ENCODE assay signal across 8 cellular contexts in genomic region chr18:50297621-50298442, GRCh38. TPM values are rescaled to one million over a fixed set of nuclear protein-coding genes. Genes with fewer than 3 reads are reported as not detected.
A peak's percentile ranks its signal among the peaks of the same experiment; 100 is the strongest.
DNase-seq lines count a peak whose midpoint lies in the region; ATAC-seq and TF ChIP-seq lines count a peak whose summit lies in the region.

No MANE protein-coding gene starts in this region.

- H3K9me3 ChIP-seq in Karpas-422 (ENCODE audit: low read length) (no peaks in the 10 kb centered on the region), iPS-15b (ENCODE audit: control insufficient read depth, insufficient read depth, low read length) (no peaks in the 10 kb centered on the region), sigmoid colon (no peaks in the 10 kb centered on the region)

- intact Hi-C loops in sigmoid colon (cut with DNase I) = no loop called here

- peak; percentile 100 for ATAC-seq in GM21786 (IDR thresholded peaks at IDR 0.05; ENCODE audit: unreplicated experiment)

- peak overlapping the region; percentile 70 to 92 (median 82) for H3K4me3 Mint-ChIP-seq in brain

- H3K4me1 ChIP-seq in Karpas-422 (ENCODE audit: low read length) = peaks cover 16% of the 10 kb centered on the region
- H3K4me1 ChIP-seq in iPS-15b (ENCODE audit: control insufficient read depth, insufficient read depth, low read length) = no peaks in the 10 kb centered on the region
- peaks cover 0 to 14% (median 6%) of the 10 kb centered on the region in 4 donors for H3K4me1 ChIP-seq in sigmoid colon

- H2AFZ ChIP-seq in Karpas-422 (ENCODE audit: low read length) = peak overlapping the region; percentile 90

- no peaks in the 10 kb centered on the region for H4K20me1 ChIP-seq in Karpas-422 (ENCODE audit: insufficient read depth, low read depth, low read length)

- H3K9me3 Mint-ChIP-seq in brain = no peaks in the 10 kb centered on the region

- H3K27ac ChIP-seq in Karpas-422 (ENCODE audit: low read length) = no peak overlapping the region
- H3K27ac ChIP-seq in sigmoid colon = no peak overlapping the region

- no peaks in the 10 kb centered on the region for H3K9me2 ChIP-seq in Karpas-422 (replicated peaks; ENCODE audit: insufficient read depth, low read length)

- H3K27me3 ChIP-seq in Karpas-422 (ENCODE audit: low read length) (no peaks in the 10 kb centered on the region), iPS-15b (ENCODE audit: control insufficient read depth, insufficient read depth, low read length) (peaks cover 40% of the 10 kb centered on the region), sigmoid colon (peaks cover 8 to 42% (median 21%) of the 10 kb centered on the region in 3 donors)

- H3K4me1 Mint-ChIP-seq in brain = no peaks in the 10 kb centered on the region

- TF ChIP-seq CTCF in brain (conservative IDR thresholded peaks at IDR 0.05) (no peak), sigmoid colon (IDR thresholded peaks at IDR 0.05) (no peak)

- H3K4me2 ChIP-seq in Karpas-422 (ENCODE audit: low read depth, low read length, poor library complexity, severe bottlenecking) = peak overlapping the region; percentile 78

- TF ChIP-seq EP300 in sigmoid colon (IDR thresholded peaks at IDR 0.05) = no peak

- H3K4me3 ChIP-seq in Karpas-422 (ENCODE audit: low read length) = peak overlapping the region; percentile 63
- peak overlapping the region; percentile 69 for H3K4me3 ChIP-seq in iPS-15b (ENCODE audit: low read depth, low read length)
- peak overlapping the region; percentile 11 to 50 (median 34) for H3K4me3 ChIP-seq in sigmoid colon

- peak overlapping the region in 2 of 5 experiments; percentile 13 to 80 for H3K27ac Mint-ChIP-seq in brain

- no peak for TF ChIP-seq POLR2A in sigmoid colon (IDR thresholded peaks at IDR 0.05)

- peak overlapping the region; percentile 66 for H3K9ac ChIP-seq in Karpas-422 (ENCODE audit: low read length)
- H3K9ac ChIP-seq in iPS-15b (ENCODE audit: low read depth, low read length) = no peak overlapping the region

- in situ Hi-C loops in G401 (cut with HindIII; ENCODE audit: low sequenced_read_pairs) = no loop called here

- H3K36me3 ChIP-seq in Karpas-422 (ENCODE audit: insufficient read depth, low read length) (no peaks in the 10 kb centered on the region), iPS-15b (ENCODE audit: control insufficient read depth, insufficient read depth, low read length) (no peaks in the 10 kb centered on the region), sigmoid colon (no peaks in the 10 kb centered on the region)

- H3K79me2 ChIP-seq in Karpas-422 (ENCODE audit: low read length) = no peaks in the 10 kb centered on the region

- peaks cover 32% of the 10 kb centered on the region for H3K27me3 Mint-ChIP-seq in brain

- no peaks in the 10 kb centered on the region for H3K36me3 Mint-ChIP-seq in brain

- DNase-seq in G401 (ENCODE audit: low spot score) (peak; percentile 67), Karpas-422 (peak; percentile 95), T-helper 2 cell (peak in 4 of 5 experiments; percentile 36 to 88 (median 48)), sigmoid colon (peak; percentile 85), NCI-H187 treated with DMSO at 0.1 percent for 48 hours (lab: John Stamatoyannopoulos, UW) (no peak)

- 10 to 11% methylated on average over 28 of the region's 28 CpGs for WGBS in sigmoid colon, 2 donors

RNA-seq across cellular contexts. Expression of gene CXXC1, which starts 10.3 kb away (rescaled TPM):
- total RNA-seq in G401 (2014; rRNA removed; shearing (Covaris generic)) = 74.3 and 88.3 TPM in 2 replicates
- 43.0 and 105 TPM in 2 replicates for total RNA-seq in Karpas-422 (2014; rRNA removed; shearing (Covaris generic); ENCODE audit: low replicate concordance)
- 59.1 TPM for polyA plus RNA-seq in brain (ENCODE audit: insufficient read depth, low read depth, low replicate concordance)
- total RNA-seq in sigmoid colon = 10 to 100 TPM; 34.2 to 58.9 (median 51.1) TPM
- 10 to 100 TPM; 27.0 to 83.2 (median 43.2) TPM for polyA plus RNA-seq in sigmoid colon

RNA-seq across cellular contexts. Expression of gene MBD1, which starts 16.5 kb away (rescaled TPM):
- 48.2 and 49.7 TPM in 2 replicates for total RNA-seq in G401 (2014; rRNA removed; shearing (Covaris generic))
- 33.0 and 85.4 TPM in 2 replicates for total RNA-seq in Karpas-422 (2014; rRNA removed; shearing (Covaris generic); ENCODE audit: low replicate concordance)
- polyA plus RNA-seq in brain (ENCODE audit: insufficient read depth, low read depth, low replicate concordance) = 50.2 TPM
- 10 to 100 TPM; 58.9 to 93.6 (median 75.5) TPM for total RNA-seq in sigmoid colon
- 10 to 100 TPM; 25.9 to 45.8 (median 33.0) TPM for polyA plus RNA-seq in sigmoid colon

RNA-seq across cellular contexts. Expression of gene CFAP53, which starts 31.5 kb away (rescaled TPM):
- not detected in 2 replicates for total RNA-seq in G401 (2014; rRNA removed; shearing (Covaris generic))
- total RNA-seq in Karpas-422 (2014; rRNA removed; shearing (Covaris generic); ENCODE audit: low replicate concordance) = 0.34 TPM in 1 of 2 replicates, not detected in the other
- polyA plus RNA-seq in brain (ENCODE audit: insufficient read depth, low read depth, low replicate concordance) (0.80 TPM), sigmoid colon (under 1 TPM in 2 of 3 donors, not detected in 1; 0.23 to 0.46 TPM)
- under 1 TPM in 1 of 4 donors, not detected in 3; 0.27 TPM for total RNA-seq in sigmoid colon
